In the genomic region with DNA sequence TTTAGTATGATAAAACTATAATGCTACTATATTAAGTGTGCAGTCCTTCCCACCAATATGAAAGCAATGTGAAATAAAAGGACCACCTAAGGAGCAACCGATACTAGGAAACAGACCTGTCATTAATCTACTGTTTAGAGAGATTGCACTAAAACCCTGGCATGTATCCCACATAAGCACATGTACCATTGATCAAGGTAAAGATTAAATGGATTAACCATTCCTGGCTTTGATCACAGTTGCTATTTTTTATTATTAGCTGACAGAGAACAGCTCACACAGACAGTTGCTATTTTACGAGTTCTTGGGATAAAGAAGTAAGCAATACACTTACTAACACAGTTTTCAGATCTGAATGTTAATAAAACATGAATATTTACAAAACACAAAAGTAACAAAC, we compare ENCODE assay signal across 33 cellular contexts.
"Had no signal": no experiment of that assay in that cellular context is flagged by ENCODE, and none has a peak within 500 bp of the region (broad histone marks: within the 10 kb centered on the region; RNA-seq: fewer than 3 reads in every experiment).

No MANE protein-coding gene starts in this region.

- DNase-seq: activated CD4-positive, alpha-beta T cell treated with anti-CD3 and anti-CD28 coated beads for 36 hours; activated CD4-positive, alpha-beta T cell treated with anti-CD3 and anti-CD28 coated beads, Interleukin-2, amount 10 ng/mL, durations not matched to agents 7 days and 5 days; activated CD4-positive, alpha-beta T cell treated with anti-CD3 and anti-CD28 coated beads, Interleukin-2, amount 50 U/mL, for 48 hours; activated CD8-positive, alpha-beta T cell treated with anti-CD3 and anti-CD28 coated beads, Interleukin-2, amount 10 ng/mL, durations not matched to agents 7 days and 5 days; activated effector memory CD4-positive, alpha-beta T cell treated with Interleukin-2 at 50 U/mL for 16 hours; activated naive CD4-positive, alpha-beta T cell treated with anti-CD3 and anti-CD28 coated beads, Interleukin-2, amount 10 ng/mL, durations not matched to agents 7 days and 5 days; activated naive CD8-positive, alpha-beta T cell treated with anti-CD3 and anti-CD28 coated beads, Interleukin-2, amount 50 U/mL, for 24 hours; activated T-cell treated with anti-CD3 and anti-CD28 coated beads, Interleukin-2, amount 50 U/mL, for 24 hours; anterior cingulate cortex; caudate nucleus; cerebellar nuclear complex; Kasumi-1; KG1; MG63; NCI-H1048; NCI-H1105 treated with DMSO at 0.1 percent for 48 hours; NCI-H1436; NCI-H1694; NCI-H1930; NCI-H2081 treated with DMSO at 0.1 percent for 48 hours; NCI-H226; NCI-H446 treated with DMSO at 0.1 percent for 48 hours; NCI-H69; SHP77; SJCRH30; SW 1271 had no signal

- H3K4me3 ChIP-seq: MG63, SJCRH30 had no signal

- H3K27ac ChIP-seq: SJCRH30 had no signal

- H3K4me3 Mint-ChIP-seq: activated CD4-positive, alpha-beta T cell treated with anti-CD3 and anti-CD28 coated beads for 36 hours; activated CD4-positive, alpha-beta T cell treated with anti-CD3 and anti-CD28 coated beads, Interleukin-2, amount 10 ng/mL, durations not matched to agents 7 days and 5 days; activated CD8-positive, alpha-beta T cell treated with anti-CD3 and anti-CD28 coated beads, Interleukin-2, amount 10 ng/mL, durations not matched to agents 7 days and 5 days; activated naive CD4-positive, alpha-beta T cell treated with anti-CD3 and anti-CD28 coated beads, Interleukin-2, amount 10 ng/mL, durations not matched to agents 7 days and 5 days; activated naive CD8-positive, alpha-beta T cell; activated naive CD8-positive, alpha-beta T cell treated with anti-CD3 and anti-CD28 coated beads, Interleukin-2, amount 50 U/mL, for 24 hours; activated T-cell treated with anti-CD3 and anti-CD28 coated beads, Interleukin-2, amount 50 U/mL, for 24 hours; activated T-helper 1 cell treated with anti-CD3 and anti-CD28 coated beads, Interleukin-12 subunit alpha, Interleukin-12 subunit beta, Interleukin-2, Interleukin-4 antibody, amounts not matched to agents 30 ng/mL and 10 ng/mL and 1 ng/mL, durations not matched to agents 14 hours and 24 hours and 36 hours; brain; T-helper 2 cell treated with Interferon-gamma antibody and Interleukin-4, amounts not matched to agents 5 μg/mL and 100 μg/mL, for 36 hours; WTC11 had no signal

- H3K4me1 Mint-ChIP-seq: activated CD4-positive, alpha-beta T cell treated with anti-CD3 and anti-CD28 coated beads for 36 hours; activated CD4-positive, alpha-beta T cell treated with anti-CD3 and anti-CD28 coated beads, Interleukin-2, amount 10 ng/mL, durations not matched to agents 7 days and 5 days; activated naive CD4-positive, alpha-beta T cell treated with anti-CD3 and anti-CD28 coated beads, Interleukin-2, amount 10 ng/mL, durations not matched to agents 7 days and 5 days; activated naive CD8-positive, alpha-beta T cell treated with anti-CD3 and anti-CD28 coated beads, Interleukin-2, amount 50 U/mL, for 24 hours; brain; WTC11 had no signal

- H3K4me1 ChIP-seq: SJCRH30 had no signal

- H3K27me3 ChIP-seq: MG63, SJCRH30 had no signal

- ATAC-seq: activated CD4-positive, alpha-beta T cell treated with anti-CD3 and anti-CD28 coated beads for 36 hours; activated CD4-positive, CD25-positive, alpha-beta regulatory T cell treated with anti-CD3 and anti-CD28 coated beads, Interleukin-2, amount 50 U/mL, for 24 hours; activated CD8-positive, alpha-beta T cell treated with anti-CD3 and anti-CD28 coated beads, Interleukin-2, amount 10 ng/mL, durations not matched to agents 7 days and 5 days; activated naive CD8-positive, alpha-beta T cell treated with anti-CD3 and anti-CD28 coated beads, Interleukin-2, amount 50 U/mL, for 24 hours; Panc1; WTC11 had no signal

- H3K9me3 ChIP-seq: MG63, SJCRH30 had no signal

- H3K27ac Mint-ChIP-seq: activated CD4-positive, alpha-beta T cell treated with anti-CD3 and anti-CD28 coated beads for 36 hours; activated CD4-positive, alpha-beta T cell treated with anti-CD3 and anti-CD28 coated beads, Interleukin-2, amount 10 ng/mL, durations not matched to agents 7 days and 5 days; activated CD8-positive, alpha-beta T cell treated with anti-CD3 and anti-CD28 coated beads, Interleukin-2, amount 10 ng/mL, durations not matched to agents 7 days and 5 days; activated naive CD4-positive, alpha-beta T cell treated with anti-CD3 and anti-CD28 coated beads, Interleukin-2, amount 10 ng/mL, durations not matched to agents 7 days and 5 days; activated naive CD8-positive, alpha-beta T cell; activated naive CD8-positive, alpha-beta T cell treated with anti-CD3 and anti-CD28 coated beads, Interleukin-2, amount 50 U/mL, for 24 hours; activated T-cell treated with anti-CD3 and anti-CD28 coated beads, Interleukin-2, amount 50 U/mL, for 24 hours; activated T-helper 1 cell treated with anti-CD3 and anti-CD28 coated beads, Interleukin-12 subunit alpha, Interleukin-12 subunit beta, Interleukin-2, Interleukin-4 antibody, amounts not matched to agents 30 ng/mL and 10 ng/mL and 1 ng/mL, durations not matched to agents 14 hours and 24 hours and 36 hours; brain; T-helper 2 cell treated with Interferon-gamma antibody and Interleukin-4, amounts not matched to agents 5 μg/mL and 100 μg/mL, for 36 hours; WTC11 had no signal

- H3K9me3 Mint-ChIP-seq: activated CD4-positive, alpha-beta T cell treated with anti-CD3 and anti-CD28 coated beads, Interleukin-2, amount 10 ng/mL, durations not matched to agents 7 days and 5 days; activated naive CD4-positive, alpha-beta T cell treated with anti-CD3 and anti-CD28 coated beads, Interleukin-2, amount 10 ng/mL, durations not matched to agents 7 days and 5 days; activated naive CD8-positive, alpha-beta T cell treated with anti-CD3 and anti-CD28 coated beads, Interleukin-2, amount 50 U/mL, for 24 hours; activated T-cell treated with anti-CD3 and anti-CD28 coated beads, Interleukin-2, amount 50 U/mL, for 24 hours; activated T-helper 1 cell treated with anti-CD3 and anti-CD28 coated beads, Interleukin-12 subunit alpha, Interleukin-12 subunit beta, Interleukin-2, Interleukin-4 antibody, amounts not matched to agents 30 ng/mL and 10 ng/mL and 1 ng/mL, durations not matched to agents 14 hours and 24 hours and 36 hours; brain; T-helper 2 cell treated with Interferon-gamma antibody and Interleukin-4, amounts not matched to agents 5 μg/mL and 100 μg/mL, for 36 hours; WTC11 had no signal

- H3K27me3 Mint-ChIP-seq: activated CD4-positive, alpha-beta T cell treated with anti-CD3 and anti-CD28 coated beads for 36 hours; activated CD4-positive, alpha-beta T cell treated with anti-CD3 and anti-CD28 coated beads, Interleukin-2, amount 10 ng/mL, durations not matched to agents 7 days and 5 days; activated naive CD4-positive, alpha-beta T cell treated with anti-CD3 and anti-CD28 coated beads, Interleukin-2, amount 10 ng/mL, durations not matched to agents 7 days and 5 days; activated naive CD8-positive, alpha-beta T cell; activated naive CD8-positive, alpha-beta T cell treated with anti-CD3 and anti-CD28 coated beads, Interleukin-2, amount 50 U/mL, for 24 hours; activated T-cell treated with anti-CD3 and anti-CD28 coated beads, Interleukin-2, amount 50 U/mL, for 24 hours; brain had no signal
